Comparison of ENCODE assay signal across 22 cellular contexts in the genomic region with DNA sequence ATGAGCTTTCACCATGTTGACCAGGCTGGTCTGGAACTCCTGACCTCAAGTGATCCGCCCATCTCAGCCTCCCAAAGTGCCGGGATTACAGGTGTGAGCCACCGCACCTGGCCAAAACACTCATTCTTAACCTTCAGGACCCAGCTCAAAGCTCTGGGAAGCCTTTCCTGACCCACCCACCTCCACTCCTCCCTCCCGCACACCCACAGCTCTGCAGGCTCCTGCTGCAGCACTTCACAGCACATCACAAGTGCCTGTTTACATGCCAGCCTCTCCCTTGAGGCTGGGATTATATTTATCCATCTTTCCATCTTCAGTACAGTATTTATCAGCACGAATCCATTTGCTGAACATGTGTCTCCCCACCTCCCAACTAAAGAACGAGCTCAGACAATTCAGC. TPM values are rescaled to one million over a fixed set of nuclear protein-coding genes. Genes with fewer than 3 reads are reported as not detected.
DNase-seq lines count a peak whose midpoint lies in the region; ATAC-seq and TF ChIP-seq lines count a peak whose summit lies in the region.
"Had no signal": no experiment of that assay in that cellular context is flagged by ENCODE, and none has a peak within 500 bp of the region (broad histone marks: within the 10 kb centered on the region; RNA-seq: fewer than 3 reads in every experiment).

No MANE protein-coding gene starts in this region.

- TF ChIP-seq CTCF in 22Rv1 (IDR thresholded peaks at IDR 0.05) (no peak), CD14-positive monocyte (IDR thresholded peaks at IDR 0.05) (no peak), VCaP (conservative IDR thresholded peaks at IDR 0.05) (no peak), natural killer cell (IDR thresholded peaks at IDR 0.05) (no peak), sigmoid colon (IDR thresholded peaks at IDR 0.05) (no peak)

- H3K4me1 ChIP-seq in sigmoid colon = peaks cover 0 to 97% (median 76%) of the 10 kb centered on the region in 4 donors

- H3K27ac ChIP-seq in 22Rv1 (peak overlapping the region; percentile 100), VCaP (peak overlapping the region; percentile 86), sigmoid colon (no peak overlapping the region)
- H3K27ac ChIP-seq: esophagus muscularis mucosa, KMS-11 had no signal

- no peak for TF ChIP-seq EP300 in sigmoid colon (IDR thresholded peaks at IDR 0.05)

- H3K27ac Mint-ChIP-seq in CD14-positive monocyte (peak overlapping the region in 4 of 7 donors; percentile 10 to 69 (median 42)), natural killer cell (peak overlapping the region; percentile 81 to 99)
- H3K27ac Mint-ChIP-seq: activated T-helper 2 cell treated with anti-CD3 and anti-CD28 coated beads, Interferon-gamma antibody, Interleukin-2, Interleukin-4, amounts not matched to agents 10 μg/mL and 5 μg/mL and 100 μg/mL, durations not matched to agents 14 hours and 24 hours and 36 hours; WTC11 had no signal

- no peaks in the 10 kb centered on the region for H3K27me3 ChIP-seq in sigmoid colon
- H3K27me3 ChIP-seq: esophagus muscularis mucosa had no signal

- WGBS in sigmoid colon, 2 donors = 92 to 95% methylated on average over 6 of the region's 6 CpGs

- H3K9me3 ChIP-seq in sigmoid colon = no peaks in the 10 kb centered on the region
- H3K9me3 ChIP-seq: esophagus muscularis mucosa had no signal

- no peak for TF ChIP-seq POLR2A in sigmoid colon (IDR thresholded peaks at IDR 0.05)

- H3K36me3 ChIP-seq in sigmoid colon = no peaks in the 10 kb centered on the region
- H3K36me3 ChIP-seq: esophagus muscularis mucosa had no signal

- H3K36me3 Mint-ChIP-seq in CD14-positive monocyte (peaks cover 40 to 44% of the 10 kb centered on the region in 2 donors), natural killer cell (no peaks in the 10 kb centered on the region)

- no peak for DNase-seq in CD14-positive monocyte (ENCODE audit: low spot score)
- no peak for DNase-seq in natural killer cell
- DNase-seq in sigmoid colon = no peak
- DNase-seq: central memory CD4-positive, alpha-beta T cell; effector CD4-positive, alpha-beta T cell; left cardiac atrium; NCI-H1048; NCI-H2029 treated with DMSO at 0.1 percent for 48 hours; NCI-H82; nucleus accumbens; stimulated activated CD4-positive, alpha-beta T cell treated with anti-CD3 and anti-CD28 coated beads, Interleukin-15, amount 100 ng/mL, for 24 hours had no signal

- intact Hi-C loops in CD14-positive monocyte (cut with micrococcal nuclease) = no loop called here
- intact Hi-C loops in natural killer cell (cut with micrococcal nuclease) = no loop called here
- intact Hi-C loops in sigmoid colon (cut with DNase I) = no loop called here

- H3K9me3 Mint-ChIP-seq in CD14-positive monocyte (peaks cover 0 to 2% (median under 1%) of the 10 kb centered on the region in 7 donors), natural killer cell (no peaks in the 10 kb centered on the region)
- H3K9me3 Mint-ChIP-seq: activated T-helper 2 cell treated with anti-CD3 and anti-CD28 coated beads, Interferon-gamma antibody, Interleukin-2, Interleukin-4, amounts not matched to agents 10 μg/mL and 5 μg/mL and 100 μg/mL, durations not matched to agents 14 hours and 24 hours and 36 hours; stimulated activated memory B cell treated with anti-CD40 and anti-IgM and Interleukin-4, amounts not matched to agents 10 μg/mL and 1 μg/mL and 100 μg/mL, for 72 hours; T-helper 2 cell treated with Interferon-gamma antibody and Interleukin-4, amounts not matched to agents 5 μg/mL and 100 μg/mL, for 36 hours; WTC11 had no signal

- H3K27me3 Mint-ChIP-seq in CD14-positive monocyte (ENCODE audit: low read depth in 3 of 3) (peaks cover 0 to 2% (median 0%) of the 10 kb centered on the region in 3 donors), natural killer cell (ENCODE audit: low read depth in 2 of 2) (no peaks in the 10 kb centered on the region)
- H3K27me3 Mint-ChIP-seq: stimulated activated memory B cell treated with anti-CD40 and anti-IgM and Interleukin-4, amounts not matched to agents 10 μg/mL and 1 μg/mL and 100 μg/mL, for 72 hours had no signal

- ATAC-seq in natural killer cell (no peak), HG03095 (IDR thresholded peaks at IDR 0.05; ENCODE audit: unreplicated experiment) (no peak), HG02763 (IDR thresholded peaks at IDR 0.05; ENCODE audit: unreplicated experiment) (no peak)
- ATAC-seq: left cardiac atrium; Panc1; stimulated activated memory B cell treated with anti-CD40 and anti-IgM and Interleukin-4, amounts not matched to agents 10 μg/mL and 1 μg/mL and 100 μg/mL, for 72 hours; WTC11 had no signal

- no peak overlapping the region for H3K4me3 ChIP-seq in sigmoid colon
- H3K4me3 ChIP-seq: esophagus muscularis mucosa had no signal

- H3K4me1 Mint-ChIP-seq in CD14-positive monocyte (peaks cover 78% of the 10 kb centered on the region), natural killer cell (peaks cover 47 to 56% of the 10 kb centered on the region in 2 donors)

- H3K4me3 Mint-ChIP-seq in CD14-positive monocyte (no peak overlapping the region), natural killer cell (no peak overlapping the region)
- H3K4me3 Mint-ChIP-seq: stimulated activated memory B cell treated with anti-CD40 and anti-IgM and Interleukin-4, amounts not matched to agents 10 μg/mL and 1 μg/mL and 100 μg/mL, for 72 hours; T-helper 2 cell treated with Interferon-gamma antibody and Interleukin-4, amounts not matched to agents 5 μg/mL and 100 μg/mL, for 36 hours; WTC11 had no signal

RNA-seq across cellular contexts. Expression of gene SLC9A1, which starts 14.9 kb away (rescaled TPM):
- polyA plus RNA-seq in CD14-positive monocyte = 1 to 10 TPM; 4.5 to 4.6 TPM
- total RNA-seq in natural killer cell = 10 to 100 TPM; 26.5 to 37.4 (median 29.4) TPM
- total RNA-seq in sigmoid colon = 10 to 100 TPM; 11.4 to 25.2 (median 13.3) TPM
- 10 to 100 TPM in 2 of 3 donors, 1 to 10 TPM in 1; 6.0 to 64.4 (median 10.6) TPM for polyA plus RNA-seq in sigmoid colon

Comparison
In these comparisons a context has a peak if more than half of its experiments do, and no peak if none do; other contexts are left out.
1. H3K27ac ChIP-seq: peak in 22Rv1 (single experiment) and VCaP (single experiment); none in sigmoid colon (0 of 4).